In the genomic region with DNA sequence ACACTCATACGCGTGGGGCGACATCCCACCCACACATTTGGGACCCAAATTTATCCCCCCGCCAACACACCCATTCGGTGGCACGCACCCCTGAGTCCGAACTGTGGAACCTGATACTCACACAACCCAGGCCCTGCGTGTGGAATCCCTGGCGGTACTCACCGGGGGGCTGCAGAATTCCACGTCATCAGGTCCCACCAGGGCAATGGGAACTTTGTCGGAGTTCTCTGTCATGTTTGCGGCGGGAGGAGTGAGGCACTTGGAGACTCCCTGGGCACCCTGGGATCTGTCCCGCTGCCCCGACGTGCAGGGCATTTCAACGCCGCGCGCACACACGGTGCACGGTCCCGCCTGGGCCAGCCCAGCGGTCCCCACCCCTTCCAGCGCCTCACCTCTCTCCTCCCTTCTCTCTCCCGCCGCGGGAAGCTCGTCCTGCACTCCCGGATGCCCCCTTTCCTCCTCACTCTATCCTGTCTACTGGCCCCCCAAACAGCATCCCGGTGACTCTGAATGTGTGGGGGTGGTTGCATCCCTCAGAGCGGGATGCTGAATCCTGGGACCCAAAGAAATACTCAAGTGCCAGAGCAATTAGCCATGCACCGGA, we compare ENCODE assay signal across 10 cellular contexts. TPM values are rescaled to one million over a fixed set of nuclear protein-coding genes. Genes with fewer than 3 reads are reported as not detected.
DNase-seq lines count a peak whose midpoint lies in the region; ATAC-seq and TF ChIP-seq lines count a peak whose summit lies in the region.
"Had no signal": no experiment of that assay in that cellular context is flagged by ENCODE, and none has a peak within 500 bp of the region (broad histone marks: within the 10 kb centered on the region; RNA-seq: fewer than 3 reads in every experiment).

A gene (minus strand): TSS at position 353 of the 604 bp plus-strand sequence. CDS start 119 bp downstream, at position 234.

- no peak within 1 kb of the TSS for H3K27ac Mint-ChIP-seq in MCF 10A (ENCODE audit: low read depth, unreplicated experiment)
- H3K27ac Mint-ChIP-seq: activated CD8-positive, alpha-beta memory T cell treated with anti-CD3 and anti-CD28 coated beads, Interleukin-2, amount 10 ng/mL, durations not matched to agents 7 days and 5 days had no signal

- no peaks in the 10 kb centered on the region for H3K36me3 ChIP-seq in breast epithelium
- no peaks in the 10 kb centered on the region for H3K36me3 ChIP-seq in muscle layer of colon (ENCODE audit: insufficient read depth, low read length)
- H3K36me3 ChIP-seq in upper lobe of left lung = no peaks in the 10 kb centered on the region

- H3K27me3 ChIP-seq in breast epithelium (peaks cover 3 to 41% of the 10 kb centered on the region in 2 donors), dorsolateral prefrontal cortex (peaks cover 0 to 40% (median 11%) of the 10 kb centered on the region in 45 donors), muscle layer of colon (ENCODE audit: control insufficient read depth in 1 of 2, insufficient read depth in 2 of 2, low read length in 2 of 2) (peaks cover 12 to 29% of the 10 kb centered on the region in 2 donors), upper lobe of left lung (peaks cover 0 to 21% (median 9%) of the 10 kb centered on the region in 4 donors)

- DNase-seq in breast epithelium (ENCODE audit: low spot score in 2 of 2) (no peak), MCF 10A (ENCODE audit: unreplicated experiment) (no peak), dorsolateral prefrontal cortex (no peak), upper lobe of left lung (peak in 1 of 2 donors; percentile 65), NCI-H774 (lab: John Stamatoyannopoulos, UW) (no peak)
- DNase-seq in effector CD4-positive, alpha-beta T cell = no peak
- no peak for DNase-seq in activated effector memory CD4-positive, alpha-beta T cell treated with anti-CD3 and anti-CD28 coated beads, Interleukin-2, amount 50 U/mL, for 16 hours
- DNase-seq: activated CD8-positive, alpha-beta memory T cell treated with anti-CD3 and anti-CD28 coated beads, Interleukin-2, amount 10 ng/mL, durations not matched to agents 7 days and 5 days had no signal

- 13 to 16% methylated on average over 12 to 33 of the region's 34 CpGs for WGBS in upper lobe of left lung, 2 donors

- no peaks in the 10 kb centered on the region for H3K4me1 ChIP-seq in breast epithelium
- H3K4me1 ChIP-seq in muscle layer of colon (ENCODE audit: insufficient read depth, low read length) = no peaks in the 10 kb centered on the region
- peaks cover 8 to 16% (median 13%) of the 10 kb centered on the region in 4 donors for H3K4me1 ChIP-seq in upper lobe of left lung

- peaks cover 28% of the 10 kb centered on the region for H3K27me3 Mint-ChIP-seq in MCF 10A (ENCODE audit: insufficient read depth, unreplicated experiment)

- no peak for TF ChIP-seq EP300 in upper lobe of left lung (IDR thresholded peaks at IDR 0.05)

- intact Hi-C loops in breast epithelium (cut with DNase I; ENCODE audit: low total_unique reads) = no loop called here
- intact Hi-C loops in MCF 10A (cut with micrococcal nuclease) = no loop called here
- intact Hi-C loops in dorsolateral prefrontal cortex (cut with DNase I) = loop anchor here (5.0 kb wide), 4 partner anchors 68 to 108 kb away; a partner anchor contains a TSS

- CTCF ChIA-PET in MCF 10A (lab: Yijun Ruan, JAX) = interaction anchor here (1.7 kb wide), 1 partner anchor 13 kb away, joined by 3 read pairs; no protein-coding TSS in a partner anchor

- H3K4me3 ChIP-seq in breast epithelium (peak within 1 kb of the TSS; percentile 20 to 58 (median 34)), dorsolateral prefrontal cortex (peak within 1 kb of the TSS; percentile 33 to 80 (median 64)), muscle layer of colon (ENCODE audit: low read depth in 1 of 2, low read length in 2 of 2) (peak within 1 kb of the TSS; percentile 29 to 38), upper lobe of left lung (peak within 1 kb of the TSS in 3 of 4 donors; percentile 31 to 52 (median 46))

- no peaks in the 10 kb centered on the region for H3K4me1 Mint-ChIP-seq in MCF 10A (ENCODE audit: insufficient read depth, unreplicated experiment)

- no peaks in the 10 kb centered on the region for H3K36me3 Mint-ChIP-seq in MCF 10A (ENCODE audit: insufficient read depth, unreplicated experiment)
- H3K36me3 Mint-ChIP-seq: activated CD8-positive, alpha-beta memory T cell treated with anti-CD3 and anti-CD28 coated beads, Interleukin-2, amount 10 ng/mL, durations not matched to agents 7 days and 5 days had no signal

- POLR2A ChIA-PET in MCF 10A (lab: Yijun Ruan, JAX) = no interaction called here

- H3K9me3 Mint-ChIP-seq in MCF 10A (ENCODE audit: unreplicated experiment) = no peaks in the 10 kb centered on the region

- H3K27ac ChIP-seq in breast epithelium = no peak within 1 kb of the TSS
- peak within 1 kb of the TSS in 6 of 59 donors; percentile 2 to 64 (median 24) for H3K27ac ChIP-seq in dorsolateral prefrontal cortex
- no peak within 1 kb of the TSS for H3K27ac ChIP-seq in muscle layer of colon (ENCODE audit: low read depth, low read length)
- H3K27ac ChIP-seq in upper lobe of left lung = no peak within 1 kb of the TSS
- H3K27ac ChIP-seq: C4-2B had no signal

- BruUV-seq in MCF 10A (replicated peaks; lab: Mats Ljungman, UMichigan) = no TSS peak

- no peak within 1 kb of the TSS for H3K9ac ChIP-seq in muscle layer of colon (ENCODE audit: low read length)

- H3K9me3 ChIP-seq in breast epithelium = no peaks in the 10 kb centered on the region
- no peaks in the 10 kb centered on the region for H3K9me3 ChIP-seq in muscle layer of colon (ENCODE audit: low read length)
- H3K9me3 ChIP-seq in upper lobe of left lung = no peaks in the 10 kb centered on the region

- no peak within 1 kb of the TSS for H3K4me3 Mint-ChIP-seq in MCF 10A (ENCODE audit: unreplicated experiment)
- H3K4me3 Mint-ChIP-seq: activated CD8-positive, alpha-beta memory T cell treated with anti-CD3 and anti-CD28 coated beads, Interleukin-2, amount 10 ng/mL, durations not matched to agents 7 days and 5 days had no signal

- TF ChIP-seq CTCF in breast epithelium (IDR thresholded peaks at IDR 0.05) (no peak), MCF 10A (IDR thresholded peaks at IDR 0.05; ENCODE audit: unreplicated experiment) (no peak), dorsolateral prefrontal cortex (IDR thresholded peaks at IDR 0.05 in 54 of 56, conservative IDR thresholded peaks at IDR 0.05 in 2 of 56; ENCODE audit: low read depth in 1 of 56, partially characterized antibody in 56 of 56) (peak in 1 of 56 donors; percentile 2), upper lobe of left lung (IDR thresholded peaks at IDR 0.05) (no peak)

- TF ChIP-seq POLR2A in breast epithelium (IDR thresholded peaks at IDR 0.05) = no peak
- TF ChIP-seq POLR2A in upper lobe of left lung (IDR thresholded peaks at IDR 0.05) = no peak

- ATAC-seq in upper lobe of left lung (ENCODE audit: low FRiP score in 2 of 2) = peak; percentile 5 to 41

RNA-seq across cellular contexts. Expression of the gene that starts here (rescaled TPM):
- total RNA-seq in breast epithelium = under 1 TPM in 2 of 3 donors, not detected in 1; 0.29 to 0.96 TPM
- total RNA-seq in MCF 10A (2022) = not detected in 2 replicates
- 1 to 10 TPM in 84 of 120 experiments, under 1 TPM in 30, not detected in 6; 0.36 to 4.4 (median 1.4) TPM for total RNA-seq in dorsolateral prefrontal cortex
- under 1 TPM in 2 of 6 donors, not detected in 4; 0.24 to 0.46 TPM for total RNA-seq in upper lobe of left lung
- total RNA-seq: activated CD8-positive, alpha-beta memory T cell treated with anti-CD3 and anti-CD28 coated beads, Interleukin-2, amount 10 ng/mL, durations not matched to agents 7 days and 5 days had no signal

Comparison
In these comparisons a context has a peak if more than half of its experiments do, and no peak if none do; other contexts are left out.
1. Peak in ATAC-seq and H3K4me3 ChIP-seq in upper lobe of left lung; RNA of the gene not detected or under 1 TPM.
2. intact Hi-C loops: an anchor here in dorsolateral prefrontal cortex (5.0 kb wide); none called in breast epithelium and MCF 10A.